Comparison of ENCODE assay signal across 24 cellular contexts in the genomic region with DNA sequence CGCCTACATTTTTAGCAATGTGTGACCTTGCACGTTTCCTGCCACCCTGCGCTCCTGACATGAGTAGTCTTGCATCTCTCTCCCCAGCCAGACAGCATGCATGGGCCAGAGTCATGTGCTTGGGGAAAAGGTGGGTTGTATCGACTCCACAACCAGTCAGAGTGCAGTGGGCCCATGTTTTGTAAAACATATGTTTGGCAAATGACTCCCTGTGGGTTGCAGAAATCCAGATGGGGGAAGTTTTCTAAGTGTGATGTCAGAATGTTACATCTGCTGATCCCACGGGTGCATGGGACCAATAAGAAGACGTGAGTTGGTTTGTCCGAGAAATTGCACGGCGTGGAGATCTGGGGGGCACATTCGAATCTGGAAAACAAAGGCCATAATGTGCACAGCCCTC.
"Had no signal": no experiment of that assay in that cellular context is flagged by ENCODE, and none has a peak within 500 bp of the region (broad histone marks: within the 10 kb centered on the region; RNA-seq: fewer than 3 reads in every experiment).

No MANE protein-coding gene starts in this region.

- H3K9ac ChIP-seq: parathyroid adenoma had no signal

- H3K27me3 ChIP-seq: gastrocnemius medialis, right lobe of liver, testis, tibial nerve, vagina had no signal

- H2AFZ ChIP-seq: parathyroid adenoma had no signal

- H3K36me3 ChIP-seq: gastrocnemius medialis, heart right ventricle, right lobe of liver, tibial nerve, upper lobe of right lung, vagina had no signal

- H3K4me3 ChIP-seq: coronary artery, gastrocnemius medialis, heart right ventricle, psoas muscle, right lobe of liver, testis, tibial nerve, upper lobe of right lung, vagina had no signal

- ATAC-seq: esophagus mucosa; gastrocnemius medialis; heart right ventricle; left lobe of liver; naive thymus-derived CD4-positive, alpha-beta T cell; psoas muscle; right lobe of liver; stimulated activated memory B cell treated with anti-CD40 and anti-IgM and Interleukin-4, amounts not matched to agents 10 μg/mL and 1 μg/mL and 100 μg/mL, for 72 hours; stimulated activated naive CD8-positive, alpha-beta T cell treated with anti-CD3 and anti-CD28 coated beads, Interleukin-15, amount 100 ng/mL, for 72 hours; upper lobe of right lung had no signal

- H3K9me3 ChIP-seq: gastrocnemius medialis, psoas muscle, right lobe of liver, testis, tibial nerve, upper lobe of right lung, vagina had no signal

- H3K4me1 ChIP-seq: psoas muscle, right lobe of liver, testis, upper lobe of right lung, vagina had no signal

- DNase-seq: effector CD4-positive, alpha-beta T cell; gastrocnemius medialis; heart right ventricle; hypothalamus; islet precursor cell; mammary epithelial cell; naive thymus-derived CD4-positive, alpha-beta T cell; nephron progenitor cell; retina; right lobe of liver; stimulated activated CD4-positive, alpha-beta T cell treated with anti-CD3 and anti-CD28 coated beads, Interleukin-15, amount 100 ng/mL, for 24 hours; stimulated activated CD4-positive, alpha-beta T cell treated with anti-CD3 and anti-CD28 coated beads, Interleukin-1b, Interleukin-23, amount 100 ng/mL, for 48 hours; stimulated activated CD4-positive, alpha-beta T cell treated with anti-CD3 and anti-CD28 coated beads, Interleukin-4, amount 100 ng/mL, for 24 hours; stimulated activated naive CD8-positive, alpha-beta T cell treated with anti-CD3 and anti-CD28 coated beads, Interleukin-15, amount 100 ng/mL, for 72 hours; testis; upper lobe of right lung had no signal

- H3K27ac ChIP-seq: coronary artery, gastrocnemius medialis, heart right ventricle, parathyroid adenoma, psoas muscle, right lobe of liver, testis, tibial nerve, upper lobe of right lung, vagina had no signal

- H3K79me2 ChIP-seq: parathyroid adenoma had no signal
